Comparison of ENCODE assay signal across 8 cellular contexts in the genomic region with DNA sequence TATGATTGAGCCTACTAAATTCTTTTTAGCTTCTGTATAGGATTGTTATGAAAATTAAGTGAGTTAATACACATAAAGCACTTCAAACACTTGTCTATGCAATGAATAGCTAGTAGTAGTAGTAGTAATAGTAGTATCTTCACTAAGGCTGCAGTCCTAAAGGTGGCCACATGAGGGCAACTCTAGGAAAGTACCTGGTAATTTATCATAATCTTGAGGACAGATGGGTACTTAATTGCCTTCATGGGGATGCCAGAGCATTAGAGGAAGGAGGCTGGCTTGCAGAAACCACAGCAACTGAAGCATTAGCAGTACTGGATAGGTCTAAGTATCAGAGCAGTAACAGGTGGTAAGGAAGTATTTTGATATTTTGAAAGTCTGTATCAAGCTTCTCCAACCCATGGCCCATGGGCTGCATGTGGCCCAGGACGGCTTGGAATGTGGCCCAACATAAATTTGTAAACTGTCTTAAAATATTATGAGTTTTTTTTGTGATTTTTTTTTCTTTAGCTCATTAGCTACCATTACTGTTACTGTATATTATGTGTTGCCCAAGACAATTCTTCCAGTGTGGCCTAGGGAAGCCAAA. TPM values are rescaled to one million over a fixed set of nuclear protein-coding genes. Genes with fewer than 3 reads are reported as not detected.
A peak's percentile ranks its signal among the peaks of the same experiment; 100 is the strongest.
DNase-seq lines count a peak whose midpoint lies in the region; ATAC-seq and TF ChIP-seq lines count a peak whose summit lies in the region.

No MANE protein-coding gene starts in this region.

- no peak overlapping the region for H3K9ac ChIP-seq in liver (ENCODE audit: low read depth in 1 of 2, low read length in 2 of 2)

- H3K4me1 ChIP-seq in liver (ENCODE audit: control insufficient read depth in 4 of 4, insufficient read depth in 4 of 4, low read length in 3 of 4) = peaks cover 9 to 29% (median 11%) of the 10 kb centered on the region in 4 donors
- peaks cover 8 to 21% (median 17%) of the 10 kb centered on the region in 4 donors for H3K4me1 ChIP-seq in stomach

- no peaks in the 10 kb centered on the region for H3K36me3 ChIP-seq in GM06990 (ENCODE audit: control insufficient read depth, insufficient read depth, low read length)
- peaks cover 0 to 5% (median 2%) of the 10 kb centered on the region in 4 donors for H3K36me3 ChIP-seq in liver (ENCODE audit: control insufficient read depth in 4 of 4, insufficient read depth in 3 of 4, low read depth in 1 of 4, low read length in 3 of 4)
- H3K36me3 ChIP-seq in stomach = no peaks in the 10 kb centered on the region

- TF ChIP-seq CTCF in GM06990 (IDR thresholded peaks at IDR 0.05; ENCODE audit: insufficient read depth, low read length, poor library complexity, severe bottlenecking) = peak; percentile 63
- peak; percentile 55 for TF ChIP-seq CTCF in liver (IDR thresholded peaks at IDR 0.05; ENCODE audit: low read depth, low read length, missing input control)
- TF ChIP-seq CTCF in stomach (IDR thresholded peaks at IDR 0.05) = peak in 4 of 7 experiments; percentile 27 to 43 (median 36)

- H3K9me3 Mint-ChIP-seq in activated naive CD8-positive, alpha-beta T cell treated with anti-CD3 and anti-CD28 coated beads for 36 hours = peaks cover 13% of the 10 kb centered on the region

- no peak overlapping the region for H3K27ac Mint-ChIP-seq in activated naive CD8-positive, alpha-beta T cell treated with anti-CD3 and anti-CD28 coated beads for 36 hours

- peaks cover 27% of the 10 kb centered on the region for H3K36me3 Mint-ChIP-seq in activated naive CD8-positive, alpha-beta T cell treated with anti-CD3 and anti-CD28 coated beads for 36 hours

- H3K4me3 ChIP-seq in GM06990 (replicated peaks; ENCODE audit: low read depth, low read length) = no peak overlapping the region
- no peak overlapping the region for H3K4me3 ChIP-seq in liver (ENCODE audit: low read depth in 1 of 3, low read length in 3 of 3)
- H3K4me3 ChIP-seq in stomach = no peak overlapping the region

- TF ChIP-seq POLR2A in stomach (IDR thresholded peaks at IDR 0.05) (no peak), GM18505 (IDR thresholded peaks at IDR 0.05; ENCODE audit: borderline replicate concordance, extremely low read depth, insufficient read depth, insufficient read length) (no peak)

- intact Hi-C loops in stomach (cut with DNase I; ENCODE audit: low total_unique reads) = no loop called here

- H3K4me1 Mint-ChIP-seq in activated naive CD8-positive, alpha-beta T cell treated with anti-CD3 and anti-CD28 coated beads for 36 hours = peaks cover 64% of the 10 kb centered on the region

- H3K27me3 Mint-ChIP-seq in activated naive CD8-positive, alpha-beta T cell treated with anti-CD3 and anti-CD28 coated beads for 36 hours = no peaks in the 10 kb centered on the region

- peak; percentile 41 for ATAC-seq in HG02678 (IDR thresholded peaks at IDR 0.05; ENCODE audit: unreplicated experiment)
- no peak for ATAC-seq in GM18505 (IDR thresholded peaks at IDR 0.05; ENCODE audit: unreplicated experiment)

- H3K9me3 ChIP-seq in liver (ENCODE audit: control insufficient read depth in 4 of 4, low read length in 3 of 4) (no peaks in the 10 kb centered on the region), stomach (no peaks in the 10 kb centered on the region)

- 96% methylated on average over 1 of the region's 1 CpG for WGBS in liver
- 81 to 91% (median 86%) methylated on average over 1 of the region's 1 CpG for WGBS in stomach, 5 donors

- DNase-seq in GM06990 (ENCODE audit: extremely low read depth, insufficient read length) (peak; percentile 55), RPMI7951 (ENCODE audit: low read depth) (peak; percentile 34), stomach (peak; percentile 52)
- DNase-seq in activated naive CD8-positive, alpha-beta T cell treated with anti-CD3 and anti-CD28 coated beads for 36 hours = peak; percentile 47
- no peak for DNase-seq in NK-92 treated with Interleukin-12 subunit alpha and Interleukin-12 subunit beta, amount 100 ng/mL, for 24 hours (lab: John Stamatoyannopoulos, UW)

- peak overlapping the region; percentile 79 to 86 for H3K27ac ChIP-seq in liver (ENCODE audit: low read depth in 1 of 2, low read length in 2 of 2)
- H3K27ac ChIP-seq in stomach = no peak overlapping the region

- no peak overlapping the region for H3K4me3 Mint-ChIP-seq in activated naive CD8-positive, alpha-beta T cell treated with anti-CD3 and anti-CD28 coated beads for 36 hours

- no peaks in the 10 kb centered on the region for H3K27me3 ChIP-seq in GM06990 (replicated peaks; ENCODE audit: control insufficient read depth, insufficient read depth, low read length)
- no peaks in the 10 kb centered on the region for H3K27me3 ChIP-seq in liver (ENCODE audit: control insufficient read depth in 4 of 4, insufficient read depth in 4 of 4, low read length in 3 of 4)
- H3K27me3 ChIP-seq in stomach = no peaks in the 10 kb centered on the region

- peak; percentile 56 to 77 for TF ChIP-seq RAD21 in liver (IDR thresholded peaks at IDR 0.05)

- no peak for TF ChIP-seq EP300 in stomach (IDR thresholded peaks at IDR 0.05)

TF ChIP-seq in liver, 16 proteins besides CTCF, POLR2A, EP300 and RAD21 (continues in another document):
- TF ChIP-seq FOXA2 (IDR thresholded peaks at IDR 0.05) = no peak
- TF ChIP-seq TAF1 (conservative IDR thresholded peaks at IDR 0.05) = no peak
- TF ChIP-seq HNF4A (conservative IDR thresholded peaks at IDR 0.05) = no peak
- TF ChIP-seq RXRA (IDR thresholded peaks at IDR 0.05) = no peak
- TF ChIP-seq EGR1 (IDR thresholded peaks at IDR 0.05; ENCODE audit: low read depth in 2 of 2) = no peak
- no peak for TF ChIP-seq SP1 (IDR thresholded peaks at IDR 0.05)
- no peak for TF ChIP-seq HNF4G (IDR thresholded peaks at IDR 0.05)
- TF ChIP-seq FOXA1 (IDR thresholded peaks at IDR 0.05) = no peak
- no peak for TF ChIP-seq YY1 (IDR thresholded peaks at IDR 0.05)
- TF ChIP-seq ATF3 (IDR thresholded peaks at IDR 0.05) = no peak
- TF ChIP-seq ZBTB33 (IDR thresholded peaks at IDR 0.05) = no peak
- TF ChIP-seq MAX (IDR thresholded peaks at IDR 0.05) = no peak
- TF ChIP-seq NR2F2 (IDR thresholded peaks at IDR 0.05) = no peak
- no peak for TF ChIP-seq GABPA (IDR thresholded peaks at IDR 0.05 in 1 of 2, conservative IDR thresholded peaks at IDR 0.05 in 1 of 2)
- no peak for TF ChIP-seq JUND (IDR thresholded peaks at IDR 0.05)

RNA-seq across cellular contexts. Expression of gene NIPAL1, which starts 17.3 kb away (rescaled TPM):
- total RNA-seq in RPMI7951 (2014; rRNA removed; shearing (Covaris generic)) = 1.5 and 2.3 TPM in 2 replicates
- 1 to 10 TPM; 1.8 to 2.9 TPM for total RNA-seq in activated naive CD8-positive, alpha-beta T cell treated with anti-CD3 and anti-CD28 coated beads for 36 hours
- total RNA-seq in liver (10 to 100 TPM in 1 of 2 donors, 1 to 10 TPM in 1; 7.9 to 10.7 TPM), stomach (10 to 100 TPM in 2 of 5 donors, 1 to 10 TPM in 1, under 1 TPM in 1, not detected in 1; under 0.01 to 22.0 (median 10.3) TPM)
- polyA plus RNA-seq in liver (1 to 10 TPM; 2.5 to 4.3 TPM), stomach (1 to 10 TPM in 2 of 3 donors, under 1 TPM in 1; 0.76 to 2.9 (median 2.6) TPM)

RNA-seq across cellular contexts. Expression of gene CNGA1, which starts 17.4 kb away (rescaled TPM):
- not detected in 2 replicates for total RNA-seq in RPMI7951 (2014; rRNA removed; shearing (Covaris generic))
- under 1 TPM; 0.34 to 0.64 TPM for total RNA-seq in activated naive CD8-positive, alpha-beta T cell treated with anti-CD3 and anti-CD28 coated beads for 36 hours
- total RNA-seq in liver = 10 to 100 TPM in 1 of 2 donors, 1 to 10 TPM in 1; 6.1 to 28.0 TPM
- 10 to 100 TPM in 1 of 2 donors, 1 to 10 TPM in 1; 3.9 to 41.3 TPM for polyA plus RNA-seq in liver
- total RNA-seq in stomach = 10 to 100 TPM in 1 of 5 donors, 1 to 10 TPM in 1, under 1 TPM in 1, not detected in 2; 0.87 to 23.8 (median 2.8) TPM
- polyA plus RNA-seq in stomach = 1 to 10 TPM in 2 of 3 donors, under 1 TPM in 1; 0.56 to 5.4 (median 4.4) TPM

Comparison
In these comparisons a context has a peak if more than half of its experiments do, and no peak if none do; other contexts are left out.
1. H3K27ac ChIP-seq: peak in liver (2 of 2); none in stomach (0 of 5).
2. Peak in every context shown above with its lines, with median percentiles within 50 percentile points of each other: CTCF ChIP-seq.